ENCODE assay signal across 9 cellular contexts in genomic region chr4:145719752-145720624, GRCh38. TPM values are rescaled to one million over a fixed set of nuclear protein-coding genes. Genes with fewer than 3 reads are reported as not detected.
A peak's percentile ranks its signal among the peaks of the same experiment; 100 is the strongest.
DNase-seq lines count a peak whose midpoint lies in the region; ATAC-seq and TF ChIP-seq lines count a peak whose summit lies in the region.
"Had no signal": no experiment of that assay in that cellular context is flagged by ENCODE, and none has a peak within 500 bp of the region (broad histone marks: within the 10 kb centered on the region; RNA-seq: fewer than 3 reads in every experiment).

No MANE protein-coding gene starts in this region.

- no peak overlapping the region for H3K4me2 ChIP-seq in mesendoderm (ENCODE audit: low read length)

- in situ Hi-C loops in GM13976 (cut with MboI; ENCODE audit: low sequenced_read_pairs, unreplicated experiment): no loop called here

- no CpG with 5 or more reads among the region's 10 CpGs for WGBS in mesendoderm (ENCODE audit: extremely low coverage, insufficient coverage, low lambda C conversion rate)

- no peak overlapping the region for H3K4me3 ChIP-seq in mesendoderm (ENCODE audit: low read length)

- no peaks in the 10 kb centered on the region for H3K36me3 ChIP-seq in mesendoderm (ENCODE audit: control insufficient read depth, insufficient read depth, low read length)

- H2AK5ac ChIP-seq in mesendoderm (ENCODE audit: low read length): peak overlapping the region; percentile 31

- no peaks in the 10 kb centered on the region for H3K27me3 ChIP-seq in mesendoderm (ENCODE audit: insufficient read depth, low read length, poor library complexity)

- H3K4ac ChIP-seq in mesendoderm (ENCODE audit: low read depth, low read length): no peak overlapping the region

- no peak overlapping the region for H4K8ac ChIP-seq in mesendoderm (ENCODE audit: low read depth, low read length)

- H2BK15ac ChIP-seq in mesendoderm (replicated peaks; ENCODE audit: low read depth): no peak overlapping the region

- peaks cover 2% of the 10 kb centered on the region for H3K4me1 ChIP-seq in mesendoderm (ENCODE audit: control insufficient read depth, low read depth, low read length)

- H3K27ac ChIP-seq in mesendoderm (ENCODE audit: low read depth, low read length): no peak overlapping the region

- peak overlapping the region; percentile 4 for H3K18ac ChIP-seq in mesendoderm (ENCODE audit: low read length)

- DNase-seq in GM13976 (ENCODE audit: low spot score) (peak; percentile 60), mesendoderm (no peak), mesenteric fat pad (ENCODE audit: low spot score) (no peak), cerebellar nuclear complex (lab: John Stamatoyannopoulos, UW) (no peak), EL (no peak)
- DNase-seq: NCI-H1417 had no signal

- H3K79me1 ChIP-seq in mesendoderm (ENCODE audit: low read length): no peaks in the 10 kb centered on the region

- no peak overlapping the region for H2BK5ac ChIP-seq in mesendoderm (ENCODE audit: low read length)

- no peak for TF ChIP-seq CTCF in GM13976 (IDR thresholded peaks at IDR 0.05; ENCODE audit: borderline replicate concordance, control extremely low read depth, extremely low read depth, insufficient read depth, missing control alignments)

- no peaks in the 10 kb centered on the region for H3K79me2 ChIP-seq in mesendoderm (ENCODE audit: control insufficient read depth, insufficient read depth, low read length)

- no peak overlapping the region for H3K9ac ChIP-seq in mesendoderm (ENCODE audit: low read length)

- ATAC-seq in GM21515 (IDR thresholded peaks at IDR 0.05; ENCODE audit: unreplicated experiment) (peak; percentile 85), HG03565 (IDR thresholded peaks at IDR 0.05; ENCODE audit: unreplicated experiment) (peak; percentile 77), HG03521 (IDR thresholded peaks at IDR 0.05; ENCODE audit: unreplicated experiment) (no peak)

- peak overlapping the region; percentile 18 for H3K56ac ChIP-seq in mesendoderm (ENCODE audit: low read length)

- no peak overlapping the region for H3K23ac ChIP-seq in mesendoderm (ENCODE audit: low read length)

- no peak overlapping the region for H2BK120ac ChIP-seq in mesendoderm (ENCODE audit: low read depth, low read length)

- H4K5ac ChIP-seq in mesendoderm (ENCODE audit: low read length): no peak overlapping the region

RNA-seq across cellular contexts. Expression of gene C4orf51, which starts 40.0 kb away (rescaled TPM):
- 2.5 TPM for polyA plus RNA-seq in mesendoderm (2013, experiment 1 of 2)
- polyA plus RNA-seq in mesendoderm (2013, experiment 2 of 2): 2.2 TPM
- total RNA-seq in mesenteric fat pad: not detected
